In the genomic region with DNA sequence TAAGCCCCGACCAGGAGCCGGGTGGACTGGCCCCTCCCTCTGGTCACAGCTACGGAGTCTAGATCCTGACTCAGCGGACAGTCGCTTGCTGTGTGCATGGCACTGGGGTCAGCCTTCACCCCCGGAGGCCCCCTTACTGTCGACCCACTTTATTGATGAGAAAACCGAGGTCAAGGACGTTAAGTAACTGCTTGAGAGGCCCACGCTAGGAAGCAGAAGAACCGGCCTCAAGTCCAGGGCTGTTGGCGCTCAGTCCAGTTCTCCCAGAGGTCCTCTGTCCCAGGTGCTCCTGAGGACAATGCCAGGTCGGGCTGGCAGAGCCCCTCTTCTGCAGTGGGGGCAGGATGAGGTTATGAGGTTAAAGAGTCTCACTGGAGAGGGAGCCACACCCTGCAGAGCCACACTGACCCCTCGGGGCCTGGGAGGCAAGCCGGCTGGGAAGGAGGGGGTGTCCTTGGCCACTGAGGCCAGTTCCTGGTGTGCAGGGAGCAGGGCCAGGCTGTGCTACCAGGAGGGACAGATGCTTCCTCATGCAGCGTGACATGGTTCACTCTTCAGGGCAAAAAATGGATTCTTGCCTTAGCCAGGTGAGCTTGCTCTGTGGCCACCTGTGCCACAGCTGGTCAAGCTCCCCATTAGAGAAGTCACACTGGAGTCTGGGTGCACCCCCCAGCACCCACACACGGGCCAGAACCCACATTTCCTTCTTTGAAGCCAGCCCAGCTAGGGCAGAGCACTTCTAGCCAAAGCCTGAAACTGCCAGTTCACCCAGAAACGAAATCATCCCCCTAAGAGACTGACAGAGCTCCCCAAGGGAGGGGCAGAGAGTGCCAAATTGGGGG, we compare ENCODE assay signal across 25 cellular contexts. TPM values are rescaled to one million over a fixed set of nuclear protein-coding genes. Genes with fewer than 3 reads are reported as not detected.
DNase-seq lines count a peak whose midpoint lies in the region; ATAC-seq, FAIRE-seq and TF ChIP-seq lines count a peak whose summit lies in the region.
"Had no signal": no experiment of that assay in that cellular context is flagged by ENCODE, and none has a peak within 500 bp of the region (broad histone marks: within the 10 kb centered on the region; RNA-seq: fewer than 3 reads in every experiment).

No MANE protein-coding gene starts in this region.

- no peak for FAIRE-seq in kidney (lab: Jason Lieb, UNC)
- FAIRE-seq in frontal cortex (lab: Jason Lieb, UNC) = no peak
- FAIRE-seq in GM12891 (lab: Jason Lieb, UNC) = no peak
- FAIRE-seq: GM12878, H1 had no signal

- H3K36me3 ChIP-seq in H7 (replicated peaks; ENCODE audit: control insufficient read depth, insufficient read depth, low read length) (no peaks in the 10 kb centered on the region), RWPE2 (ENCODE audit: low read depth) (no peaks in the 10 kb centered on the region), kidney (ENCODE audit: control insufficient read depth in 1 of 2, insufficient read depth in 2 of 2, low read length in 2 of 2) (no peaks in the 10 kb centered on the region)
- H3K36me3 ChIP-seq: uterus had no signal

- TF ChIP-seq POLR2A in GM12891 (IDR thresholded peaks at IDR 0.05; ENCODE audit: low read depth, low read length) = no peak

- H3K27ac ChIP-seq in RWPE2 (ENCODE audit: poor library complexity, severe bottlenecking) = no peak overlapping the region
- no peak overlapping the region for H3K27ac ChIP-seq in kidney (ENCODE audit: low read depth in 2 of 2, low read length in 2 of 2)
- H3K27ac ChIP-seq: parathyroid adenoma, PC-9, testis, uterus had no signal

- H3K4me1 ChIP-seq in RWPE2 (ENCODE audit: insufficient read depth, poor library complexity, severe bottlenecking) (no peaks in the 10 kb centered on the region), kidney (ENCODE audit: control insufficient read depth in 1 of 2, insufficient read depth in 1 of 2, low read depth in 1 of 2, low read length in 2 of 2) (no peaks in the 10 kb centered on the region)
- H3K4me1 ChIP-seq: parathyroid adenoma, testis, uterus had no signal

- H3K9me3 ChIP-seq in RWPE2 (ENCODE audit: severe bottlenecking) = no peaks in the 10 kb centered on the region
- peaks cover 0 to 4% of the 10 kb centered on the region in 2 donors for H3K9me3 ChIP-seq in kidney (ENCODE audit: control insufficient read depth in 1 of 2, low read length in 2 of 2)
- H3K9me3 ChIP-seq: testis, uterus had no signal

- no peak for ATAC-seq in RWPE2 (ENCODE audit: low read depth)
- ATAC-seq: GM12878 had no signal

- no peak overlapping the region for H3K9ac ChIP-seq in kidney (ENCODE audit: low read length in 2 of 2)
- H3K9ac ChIP-seq: parathyroid adenoma had no signal

- DNase-seq in H7 (peak; percentile 28), RWPE2 (ENCODE audit: low spot score) (peak; percentile 24), kidney (peak; percentile 48), posterior vena cava (ENCODE audit: low spot score) (peak; percentile 70), frontal cortex (ENCODE audit: low spot score in 2 of 2) (no peak), DMS79 treated with DMSO at 0.1 percent for 48 hours (lab: John Stamatoyannopoulos, UW) (no peak), GM12891 (ENCODE audit: insufficient read length, low spot score) (no peak)
- DNase-seq: activated CD4-positive, alpha-beta T cell treated with anti-CD3 and anti-CD28 coated beads, Interleukin-2, amount 10 ng/mL, durations not matched to agents 7 days and 5 days; activated naive CD4-positive, alpha-beta T cell; activated T-cell treated with anti-CD3 and anti-CD28 coated beads, Interleukin-2, amount 50 U/mL, for 48 hours; CD4-positive, alpha-beta T cell; effector CD4-positive, alpha-beta T cell; head of caudate nucleus; naive thymus-derived CD4-positive, alpha-beta T cell; NCI-H1092 treated with DMSO at 0.1 percent for 48 hours; NCI-H1930; NCI-H524 treated with DMSO at 0.1 percent for 48 hours; NK-92 treated with Interleukin-12 subunit alpha and Interleukin-12 subunit beta, amount 100 ng/mL, for 24 hours; stimulated activated naive CD4-positive, alpha-beta T cell treated with Interleukin-2 at 50 U/mL for 16 hours; testis had no signal

- H3K4me3 ChIP-seq in H7 (ENCODE audit: insufficient read depth, low read depth, low read length) (no peak overlapping the region), RWPE2 (ENCODE audit: severe bottlenecking) (no peak overlapping the region), kidney (ENCODE audit: low read length in 2 of 2) (no peak overlapping the region)
- H3K4me3 ChIP-seq: GM12878, PC-9, testis, uterus had no signal

- TF ChIP-seq CTCF in RWPE2 (IDR thresholded peaks at IDR 0.05; ENCODE audit: poor library complexity, severe bottlenecking) (no peak), kidney (IDR thresholded peaks at IDR 0.05; ENCODE audit: borderline replicate concordance, extremely low read depth, insufficient read depth) (no peak)

- H3K27me3 ChIP-seq in H7 (ENCODE audit: control insufficient read depth, insufficient read depth, low read length) = no peaks in the 10 kb centered on the region
- H3K27me3 ChIP-seq in RWPE2 (ENCODE audit: insufficient read depth, poor library complexity, severe bottlenecking) = no peaks in the 10 kb centered on the region
- H3K27me3 ChIP-seq: testis, uterus had no signal

- intact Hi-C loops in kidney (cut with DNase I) (no loop called here), posterior vena cava (cut with DNase I) (no loop called here)

TF ChIP-seq in GM12891, 5 proteins besides CTCF, POLR2A, EP300 and RAD21:
- no peak for TF ChIP-seq POLR2AphosphoS5 (IDR thresholded peaks at IDR 0.05; ENCODE audit: low read depth, low read length)
- TF ChIP-seq POU2F2 (IDR thresholded peaks at IDR 0.05; ENCODE audit: low read depth, low read length) = no peak
- no peak for TF ChIP-seq TAF1 (IDR thresholded peaks at IDR 0.05; ENCODE audit: low read depth, low read length)
- no peak for TF ChIP-seq SPI1 (IDR thresholded peaks at IDR 0.05; ENCODE audit: low read depth, low read length)
- TF ChIP-seq PAX5 (IDR thresholded peaks at IDR 0.05; ENCODE audit: insufficient read depth, low read length, severe bottlenecking) = no peak

RNA-seq across cellular contexts. Expression of gene HPCAL1, which starts 47.3 kb away (rescaled TPM):
- 21.8 and 22.0 TPM in 2 replicates for total RNA-seq in H7 (2014; rRNA removed; shearing (Covaris generic))
- 47.3 TPM for total RNA-seq in kidney
- 121 TPM for polyA plus RNA-seq in kidney (ENCODE audit: insufficient read depth, low read depth, low replicate concordance)
- 10 to 100 TPM; 21.6 to 26.0 TPM for total RNA-seq in posterior vena cava
- total RNA-seq in frontal cortex = 26.5 TPM
- 5.5 TPM for polyA plus RNA-seq in GM12891 (2012; ENCODE audit: low read depth, missing spikeins)

Comparison
In these comparisons a context has a peak if more than half of its experiments do, and no peak if none do; other contexts are left out.
1. DNase-seq: peak in H7 (single experiment), RWPE2 (single experiment), kidney (single experiment) and posterior vena cava (single experiment); none in frontal cortex (0 of 2), DMS79 treated with DMSO at 0.1 percent for 48 hours (single experiment) and GM12891 (single experiment).